8 cellular contexts compared by ENCODE assay signal in the genomic region with DNA sequence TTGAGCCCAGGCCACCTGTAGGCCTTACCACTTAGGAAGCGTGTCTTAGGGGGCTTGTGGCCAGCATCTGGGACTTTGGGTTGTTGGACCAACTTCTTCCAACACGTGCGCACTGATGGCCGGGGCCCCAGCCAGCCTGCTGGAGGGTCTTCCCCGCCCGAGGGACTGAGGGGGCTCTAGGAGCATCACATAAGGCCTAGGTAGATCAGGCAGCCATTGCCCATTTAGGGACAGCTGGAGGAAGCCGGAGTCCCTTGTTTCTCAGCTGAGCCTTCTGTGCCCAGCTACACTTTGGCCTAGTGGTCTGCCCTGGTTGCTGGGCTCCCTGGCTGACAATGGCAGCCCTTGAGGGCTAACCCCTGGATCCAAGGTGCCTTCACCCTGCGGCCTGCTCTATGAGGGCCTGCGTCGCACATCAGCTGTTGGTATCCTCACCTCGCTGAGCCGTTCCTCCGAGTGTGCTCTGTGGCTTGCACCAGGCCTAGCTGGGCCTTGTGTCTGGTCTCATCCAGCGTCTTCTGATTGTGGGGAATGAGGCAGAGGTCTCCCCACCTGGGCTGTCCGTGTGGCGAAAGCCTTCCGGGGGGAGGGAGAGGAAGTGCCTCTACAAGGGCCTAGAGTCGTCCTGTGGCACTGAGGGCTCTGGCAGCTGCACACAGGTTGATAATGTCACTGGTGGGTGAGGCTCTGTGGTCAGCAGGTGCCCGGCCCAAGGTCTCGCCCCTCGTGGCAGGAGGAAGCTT. TPM values are rescaled to one million over a fixed set of nuclear protein-coding genes. Genes with fewer than 3 reads are reported as not detected.
DNase-seq lines count a peak whose midpoint lies in the region; ATAC-seq, FAIRE-seq and TF ChIP-seq lines count a peak whose summit lies in the region.

No MANE protein-coding gene starts in this region.

- no peak for FAIRE-seq in HepG2 (lab: Jason Lieb, UNC)

- H4K20me1 ChIP-seq in HepG2 (ENCODE audit: insufficient read depth, low read length) = peaks cover 9% of the 10 kb centered on the region

- no peak for TF ChIP-seq RAD21 in HepG2 (CRISPR knock-in tag; IDR thresholded peaks at IDR 0.05)

- DNase-seq in activated CD4-positive, alpha-beta T cell treated with anti-CD3 and anti-CD28 coated beads for 36 hours = no peak
- DNase-seq in activated CD4-positive, alpha-beta T cell treated with anti-CD3 and anti-CD28 coated beads for 4 hours = no peak
- no peak for DNase-seq in activated naive CD8-positive, alpha-beta T cell treated with anti-CD3 and anti-CD28 coated beads, Interleukin-2, amount 50 U/mL, for 24 hours
- DNase-seq in HepG2 (ENCODE audit: low spot score) = no peak
- peak in 4 of 49 donors; percentile 29 to 47 (median 32) for DNase-seq in substantia nigra (lab: John Stamatoyannopoulos, UW)
- DNase-seq in NCI-H1417 treated with DMSO at 0.1 percent for 48 hours (lab: John Stamatoyannopoulos, UW) = no peak
- DNase-seq in A172 (ENCODE audit: low spot score) = no peak

- peak overlapping the region; percentile 49 to 69 (median 58) for H3K4me3 ChIP-seq in HepG2 (replicated peaks in 1 of 3; ENCODE audit: insufficient read depth in 1 of 3, low read depth in 2 of 3, low read length in 3 of 3)

- peaks cover 43% of the 10 kb centered on the region for H3K79me2 ChIP-seq in HepG2 (ENCODE audit: insufficient read depth, low read length)

- no peaks in the 10 kb centered on the region for H3K27me3 ChIP-seq in HepG2 (ENCODE audit: control insufficient read depth in 1 of 2, insufficient read depth in 2 of 2, low read length in 2 of 2)

- no TSS peak for BruUV-seq in HepG2 (replicated peaks; lab: Mats Ljungman, UMichigan)

- H3K4me2 ChIP-seq in HepG2 (ENCODE audit: low read depth, low read length) = peak overlapping the region; percentile 95

- no peak for TF ChIP-seq POLR2A in HepG2 (IDR thresholded peaks at IDR 0.05; ENCODE audit: insufficient read depth in 1 of 2, low read depth in 2 of 2, low read length in 2 of 2)

- H3K4me3 Mint-ChIP-seq in activated CD4-positive, alpha-beta T cell treated with anti-CD3 and anti-CD28 coated beads for 36 hours = peak overlapping the region; percentile 92
- peak overlapping the region; percentile 69 for H3K4me3 Mint-ChIP-seq in activated naive CD8-positive, alpha-beta T cell treated with anti-CD3 and anti-CD28 coated beads, Interleukin-2, amount 50 U/mL, for 24 hours

- TF ChIP-seq EP300 in HepG2 (IDR thresholded peaks at IDR 0.05; ENCODE audit: low read depth in 2 of 2, low read length in 2 of 2) = no peak
- no peak for TF ChIP-seq EP300 in HepG2 (CRISPR knock-in tag; IDR thresholded peaks at IDR 0.05; ENCODE audit: borderline replicate concordance)

- POLR2A ChIA-PET in activated CD4-positive, alpha-beta T cell treated with anti-CD3 and anti-CD28 coated beads for 36 hours (lab: Charles Lee) = interaction anchor here (0.6 kb wide), 1 partner anchor 132 kb away, joined by 3 read pairs; no protein-coding TSS in a partner anchor
- POLR2A ChIA-PET in HepG2 (lab: Yijun Ruan, JAX) = interaction anchor here (0.7 to 3.0 kb wide), 11 partner anchors 14 to 123 kb away, joined by 3 to 41 read pairs (median 6); a partner anchor contains a TSS

- ATAC-seq in activated CD4-positive, alpha-beta T cell treated with anti-CD3 and anti-CD28 coated beads for 36 hours = no peak
- no peak for ATAC-seq in activated naive CD8-positive, alpha-beta T cell treated with anti-CD3 and anti-CD28 coated beads, Interleukin-2, amount 50 U/mL, for 24 hours
- ATAC-seq in HepG2 (no peak), GM19351 (IDR thresholded peaks at IDR 0.05; ENCODE audit: unreplicated experiment) (no peak)

- H3K9me3 Mint-ChIP-seq in activated CD4-positive, alpha-beta T cell treated with anti-CD3 and anti-CD28 coated beads for 36 hours (ENCODE audit: low read depth) = peaks cover 6% of the 10 kb centered on the region
- peaks cover 5% of the 10 kb centered on the region for H3K9me3 Mint-ChIP-seq in activated naive CD8-positive, alpha-beta T cell treated with anti-CD3 and anti-CD28 coated beads, Interleukin-2, amount 50 U/mL, for 24 hours

- 71% methylated on average over 13 of the region's 21 CpGs for WGBS in HepG2 (ENCODE audit: low lambda C conversion rate)

- H3K36me3 Mint-ChIP-seq in activated CD4-positive, alpha-beta T cell treated with anti-CD3 and anti-CD28 coated beads for 36 hours (ENCODE audit: low read depth) = peaks cover 10% of the 10 kb centered on the region
- peaks cover under 1% of the 10 kb centered on the region for H3K36me3 Mint-ChIP-seq in activated naive CD8-positive, alpha-beta T cell treated with anti-CD3 and anti-CD28 coated beads, Interleukin-2, amount 50 U/mL, for 24 hours (ENCODE audit: low read depth)

- H3K4me1 ChIP-seq in HepG2 (ENCODE audit: insufficient read depth, low read length) = peaks cover 89% of the 10 kb centered on the region

- peaks cover 28% of the 10 kb centered on the region for H3K4me1 Mint-ChIP-seq in activated CD4-positive, alpha-beta T cell treated with anti-CD3 and anti-CD28 coated beads for 36 hours
- peaks cover 41% of the 10 kb centered on the region for H3K4me1 Mint-ChIP-seq in activated naive CD8-positive, alpha-beta T cell treated with anti-CD3 and anti-CD28 coated beads, Interleukin-2, amount 50 U/mL, for 24 hours

- peak overlapping the region; percentile 47 for H3K27ac Mint-ChIP-seq in activated CD4-positive, alpha-beta T cell treated with anti-CD3 and anti-CD28 coated beads for 36 hours
- peak overlapping the region; percentile 40 for H3K27ac Mint-ChIP-seq in activated naive CD8-positive, alpha-beta T cell treated with anti-CD3 and anti-CD28 coated beads, Interleukin-2, amount 50 U/mL, for 24 hours

- peak overlapping the region; percentile 64 for H3K9ac ChIP-seq in HepG2 (ENCODE audit: insufficient read depth, low read depth, low read length)

- H3K27ac ChIP-seq in HepG2 (ENCODE audit: extremely low read length, insufficient read depth, low read length) = peak overlapping the region; percentile 53
- peak overlapping the region; percentile 100 for H3K27ac ChIP-seq in substantia nigra (ENCODE audit: low read depth, low read length, poor library complexity, severe bottlenecking)

- no peak for TF ChIP-seq CTCF in HepG2 (CRISPR knock-in tag; IDR thresholded peaks at IDR 0.05)

- H3K36me3 ChIP-seq in HepG2 (replicated peaks in 1 of 2; ENCODE audit: control insufficient read depth in 1 of 2, insufficient read depth in 2 of 2, low read length in 2 of 2) = no peaks in the 10 kb centered on the region

- intact Hi-C loops in activated CD4-positive, alpha-beta T cell treated with anti-CD3 and anti-CD28 coated beads for 36 hours (cut with DNase I, micrococcal nuclease) = loop anchor here in 1 of 2 experiments (2.0 kb wide), 1 partner anchor 387 kb away; a partner anchor contains a TSS
- intact Hi-C loops in HepG2 (cut with micrococcal nuclease; ENCODE audit: unreplicated experiment) = no loop called here

- CTCF ChIA-PET in activated CD4-positive, alpha-beta T cell treated with anti-CD3 and anti-CD28 coated beads for 36 hours (lab: Charles Lee) = interaction anchor here (0.6 to 5.5 kb wide), 4 partner anchors 20 to 123 kb away, joined by 3 to 23 read pairs (median 12); a partner anchor contains a TSS
- CTCF ChIA-PET in HepG2 (lab: Yijun Ruan, JAX; ENCODE audit: low intra/inter-chr PET ratio, low total read pairs) = no interaction called here

- no peaks in the 10 kb centered on the region for H3K27me3 Mint-ChIP-seq in activated CD4-positive, alpha-beta T cell treated with anti-CD3 and anti-CD28 coated beads for 36 hours
- H3K27me3 Mint-ChIP-seq in activated naive CD8-positive, alpha-beta T cell treated with anti-CD3 and anti-CD28 coated beads, Interleukin-2, amount 50 U/mL, for 24 hours = no peaks in the 10 kb centered on the region

- H2AFZ ChIP-seq in HepG2 (ENCODE audit: low read length) = no peak overlapping the region

- in situ Hi-C loops in HepG2 (cut with HindIII; ENCODE audit: extremely low pct_ligation_motif_present, low pct_unique_long_range_greater_than_20kb) = no loop called here

- H3K9me3 ChIP-seq in HepG2 (ENCODE audit: low read length) = no peaks in the 10 kb centered on the region

RNA-seq across cellular contexts. Expression of a gene that starts 1.3 kb away (rescaled TPM):
- total RNA-seq in activated CD4-positive, alpha-beta T cell treated with anti-CD3 and anti-CD28 coated beads for 36 hours = 10 to 100 TPM; 74.3 to 93.4 TPM
- 6.0 and 11.5 TPM in 2 replicates for total RNA-seq in HepG2 (2016; rRNA removed; fragmentation: Illumina TruSeq; extraction: Trizol)
- 3.2 and 5.3 TPM in 2 replicates for total RNA-seq in HepG2 (2016; cell fraction: cytosol; rRNA removed; fragmentation: Illumina TruSeq; extraction: Trizol; ENCODE audit: low read depth)
- 5.3 and 9.6 TPM in 2 replicates for total RNA-seq in HepG2 (2016; cell fraction: insoluble cytoplasmic fraction; rRNA removed; fragmentation: Illumina TruSeq; extraction: Trizol)
- 5.5 and 8.1 TPM in 2 replicates for total RNA-seq in HepG2 (2016; cell fraction: membrane; rRNA removed; fragmentation: Illumina TruSeq; extraction: Trizol)
- 10.6 and 12.6 TPM in 2 replicates for total RNA-seq in HepG2 (2016; cell fraction: nucleus; rRNA removed; fragmentation: Illumina TruSeq; extraction: Trizol)
- 28.4 and 39.6 TPM in 2 replicates for polyA plus RNA-seq in HepG2 (2011; rRNA removed)
- 25.6 and 37.5 TPM in 2 replicates for polyA plus RNA-seq in HepG2 (2011; cell fraction: cytosol; rRNA removed)
- 145 and 155 TPM in 2 replicates for polyA plus RNA-seq in HepG2 (2011; cell fraction: nucleus; rRNA removed)
- 60.0 and 70.4 TPM in 2 replicates for polyA plus RNA-seq in HepG2 (2012)
- polyA plus RNA-seq in HepG2 (2016; cell fraction: cytosol; fragmentation: Illumina TruSeq; extraction: Trizol; ENCODE audit: low read depth) = 12.4 and 13.3 TPM in 2 replicates
- polyA plus RNA-seq in HepG2 (2016; cell fraction: insoluble cytoplasmic fraction; fragmentation: Illumina TruSeq; extraction: Trizol; ENCODE audit: low read depth) = 42.9 and 48.7 TPM in 2 replicates
- polyA plus RNA-seq in HepG2 (2016; cell fraction: membrane; fragmentation: Illumina TruSeq; extraction: Trizol; ENCODE audit: low read depth) = 18.3 and 20.3 TPM in 2 replicates
- polyA plus RNA-seq in HepG2 (2016; cell fraction: nucleus; fragmentation: Illumina TruSeq; extraction: Trizol; ENCODE audit: insufficient read depth, low read depth) = 54.5 and 58.9 TPM in 2 replicates
- polyA minus RNA-seq in HepG2 (2011; rRNA and poly(A)+ RNA removed; ENCODE audit: low replicate concordance) = 12.0 and 69.0 TPM in 2 replicates
- 33.6 and 48.7 TPM in 2 replicates for polyA minus RNA-seq in HepG2 (2011; cell fraction: cytosol; rRNA and poly(A)+ RNA removed)
- 27.7 and 30.1 TPM in 2 replicates for polyA minus RNA-seq in HepG2 (2011; cell fraction: nucleus; rRNA and poly(A)+ RNA removed)
- total RNA-seq in A172 (2014; rRNA removed; shearing (Covaris generic)) = 3.1 and 8.0 TPM in 2 replicates

RNA-seq across cellular contexts. Expression of a gene that starts 21.7 kb away (rescaled TPM):
- total RNA-seq in activated CD4-positive, alpha-beta T cell treated with anti-CD3 and anti-CD28 coated beads for 36 hours = 10 to 100 TPM in 1 of 2 experiments, 1 to 10 TPM in 1; 9.1 to 10.1 TPM
- 10.6 and 12.7 TPM in 2 replicates for total RNA-seq in HepG2 (2016; rRNA removed; fragmentation: Illumina TruSeq; extraction: Trizol)
- 59.6 and 64.1 TPM in 2 replicates for total RNA-seq in HepG2 (2016; cell fraction: cytosol; rRNA removed; fragmentation: Illumina TruSeq; extraction: Trizol; ENCODE audit: low read depth)
- 8.2 and 12.9 TPM in 2 replicates for total RNA-seq in HepG2 (2016; cell fraction: insoluble cytoplasmic fraction; rRNA removed; fragmentation: Illumina TruSeq; extraction: Trizol)
- total RNA-seq in HepG2 (2016; cell fraction: membrane; rRNA removed; fragmentation: Illumina TruSeq; extraction: Trizol) = 65.2 and 66.6 TPM in 2 replicates
- 3.6 and 5.3 TPM in 2 replicates for total RNA-seq in HepG2 (2016; cell fraction: nucleus; rRNA removed; fragmentation: Illumina TruSeq; extraction: Trizol)
- 13.0 and 17.0 TPM in 2 replicates for polyA plus RNA-seq in HepG2 (2011; rRNA removed)
- polyA plus RNA-seq in HepG2 (2011; cell fraction: cytosol; rRNA removed) = 21.1 and 28.3 TPM in 2 replicates
- polyA plus RNA-seq in HepG2 (2011; cell fraction: nucleus; rRNA removed) = 15.0 and 19.7 TPM in 2 replicates
- polyA plus RNA-seq in HepG2 (2012) = 6.7 and 12.0 TPM in 2 replicates
- 74.4 and 75.7 TPM in 2 replicates for polyA plus RNA-seq in HepG2 (2016; cell fraction: cytosol; fragmentation: Illumina TruSeq; extraction: Trizol; ENCODE audit: low read depth)
- polyA plus RNA-seq in HepG2 (2016; cell fraction: insoluble cytoplasmic fraction; fragmentation: Illumina TruSeq; extraction: Trizol; ENCODE audit: low read depth) = 8.3 and 8.9 TPM in 2 replicates
- polyA plus RNA-seq in HepG2 (2016; cell fraction: membrane; fragmentation: Illumina TruSeq; extraction: Trizol; ENCODE audit: low read depth) = 56.5 and 63.1 TPM in 2 replicates
- polyA plus RNA-seq in HepG2 (2016; cell fraction: nucleus; fragmentation: Illumina TruSeq; extraction: Trizol; ENCODE audit: insufficient read depth, low read depth) = 8.7 and 13.2 TPM in 2 replicates
- polyA minus RNA-seq in HepG2 (2011; rRNA and poly(A)+ RNA removed; ENCODE audit: low replicate concordance) = 5.3 and 38.3 TPM in 2 replicates
- 11.2 and 13.2 TPM in 2 replicates for polyA minus RNA-seq in HepG2 (2011; cell fraction: cytosol; rRNA and poly(A)+ RNA removed)
- polyA minus RNA-seq in HepG2 (2011; cell fraction: nucleus; rRNA and poly(A)+ RNA removed) = 2.3 and 8.2 TPM in 2 replicates
- 53.3 and 80.8 TPM in 2 replicates for total RNA-seq in A172 (2014; rRNA removed; shearing (Covaris generic))

RNA-seq across cellular contexts. Expression of a gene that starts 27.5 kb away (rescaled TPM):
- 1 to 10 TPM; 7.4 to 7.9 TPM for total RNA-seq in activated CD4-positive, alpha-beta T cell treated with anti-CD3 and anti-CD28 coated beads for 36 hours
- 0.20 and 0.80 TPM in 2 replicates for total RNA-seq in HepG2 (2016; rRNA removed; fragmentation: Illumina TruSeq; extraction: Trizol)
- total RNA-seq in HepG2 (2016; cell fraction: cytosol; rRNA removed; fragmentation: Illumina TruSeq; extraction: Trizol; ENCODE audit: low read depth) = 0.10 and 0.35 TPM in 2 replicates
- 0.27 and 0.80 TPM in 2 replicates for total RNA-seq in HepG2 (2016; cell fraction: insoluble cytoplasmic fraction; rRNA removed; fragmentation: Illumina TruSeq; extraction: Trizol)
- 0.48 and 0.71 TPM in 2 replicates for total RNA-seq in HepG2 (2016; cell fraction: membrane; rRNA removed; fragmentation: Illumina TruSeq; extraction: Trizol)
- total RNA-seq in HepG2 (2016; cell fraction: nucleus; rRNA removed; fragmentation: Illumina TruSeq; extraction: Trizol) = 0.78 and 1.6 TPM in 2 replicates
- polyA plus RNA-seq in HepG2 (2011; rRNA removed) = 21.7 and 39.9 TPM in 2 replicates
- polyA plus RNA-seq in HepG2 (2011; cell fraction: cytosol; rRNA removed) = 24.1 and 25.1 TPM in 2 replicates
- 62.7 and 74.1 TPM in 2 replicates for polyA plus RNA-seq in HepG2 (2011; cell fraction: nucleus; rRNA removed)
- polyA plus RNA-seq in HepG2 (2012) = 15.1 and 16.8 TPM in 2 replicates
- polyA plus RNA-seq in HepG2 (2016; cell fraction: cytosol; fragmentation: Illumina TruSeq; extraction: Trizol; ENCODE audit: low read depth) = 0.22 and 0.23 TPM in 2 replicates
- 0.29 and 0.58 TPM in 2 replicates for polyA plus RNA-seq in HepG2 (2016; cell fraction: insoluble cytoplasmic fraction; fragmentation: Illumina TruSeq; extraction: Trizol; ENCODE audit: low read depth)
- polyA plus RNA-seq in HepG2 (2016; cell fraction: membrane; fragmentation: Illumina TruSeq; extraction: Trizol; ENCODE audit: low read depth) = 0.19 TPM in 2 replicates
- 2.5 and 3.1 TPM in 2 replicates for polyA plus RNA-seq in HepG2 (2016; cell fraction: nucleus; fragmentation: Illumina TruSeq; extraction: Trizol; ENCODE audit: insufficient read depth, low read depth)
- 0.14 and 19.3 TPM in 2 replicates for polyA minus RNA-seq in HepG2 (2011; rRNA and poly(A)+ RNA removed; ENCODE audit: low replicate concordance)
- polyA minus RNA-seq in HepG2 (2011; cell fraction: cytosol; rRNA and poly(A)+ RNA removed) = 14.2 and 17.5 TPM in 2 replicates
- 14.4 and 18.8 TPM in 2 replicates for polyA minus RNA-seq in HepG2 (2011; cell fraction: nucleus; rRNA and poly(A)+ RNA removed)
- total RNA-seq in A172 (2014; rRNA removed; shearing (Covaris generic)) = not detected in 2 replicates

RNA-seq across cellular contexts. Expression of a gene that starts 48.4 kb away (rescaled TPM):
- total RNA-seq in activated CD4-positive, alpha-beta T cell treated with anti-CD3 and anti-CD28 coated beads for 36 hours = 1 to 10 TPM in 1 of 2 experiments, under 1 TPM in 1; 0.98 to 1.1 TPM
- 0.15 and 0.18 TPM in 2 replicates for total RNA-seq in HepG2 (2016; rRNA removed; fragmentation: Illumina TruSeq; extraction: Trizol)
- total RNA-seq in HepG2 (2016; cell fraction: cytosol; rRNA removed; fragmentation: Illumina TruSeq; extraction: Trizol; ENCODE audit: low read depth) = not detected in 2 replicates
- total RNA-seq in HepG2 (2016; cell fraction: insoluble cytoplasmic fraction; rRNA removed; fragmentation: Illumina TruSeq; extraction: Trizol) = 0.06 and 0.35 TPM in 2 replicates
- total RNA-seq in HepG2 (2016; cell fraction: membrane; rRNA removed; fragmentation: Illumina TruSeq; extraction: Trizol) = 0.07 and 0.28 TPM in 2 replicates
- 0.12 and 0.22 TPM in 2 replicates for total RNA-seq in HepG2 (2016; cell fraction: nucleus; rRNA removed; fragmentation: Illumina TruSeq; extraction: Trizol)
- 0.20 and 0.73 TPM in 2 replicates for polyA plus RNA-seq in HepG2 (2011; rRNA removed)
- 0.32 and 0.46 TPM in 2 replicates for polyA plus RNA-seq in HepG2 (2011; cell fraction: cytosol; rRNA removed)
- 1.5 and 1.8 TPM in 2 replicates for polyA plus RNA-seq in HepG2 (2011; cell fraction: nucleus; rRNA removed)
- polyA plus RNA-seq in HepG2 (2012) = 0.27 and 0.32 TPM in 2 replicates
- polyA plus RNA-seq in HepG2 (2016; cell fraction: cytosol; fragmentation: Illumina TruSeq; extraction: Trizol; ENCODE audit: low read depth) = not detected in 2 replicates
- polyA plus RNA-seq in HepG2 (2016; cell fraction: insoluble cytoplasmic fraction; fragmentation: Illumina TruSeq; extraction: Trizol; ENCODE audit: low read depth) = 0.22 TPM in 1 of 2 replicates, not detected in the other
- polyA plus RNA-seq in HepG2 (2016; cell fraction: membrane; fragmentation: Illumina TruSeq; extraction: Trizol; ENCODE audit: low read depth) = 0.12 TPM in 1 of 2 replicates, not detected in the other
- polyA plus RNA-seq in HepG2 (2016; cell fraction: nucleus; fragmentation: Illumina TruSeq; extraction: Trizol; ENCODE audit: insufficient read depth, low read depth) = 0.45 and 0.62 TPM in 2 replicates
- 0.32 TPM in 1 of 2 replicates, not detected in the other for polyA minus RNA-seq in HepG2 (2011; rRNA and poly(A)+ RNA removed; ENCODE audit: low replicate concordance)
- not detected in 2 replicates for polyA minus RNA-seq in HepG2 (2011; cell fraction: cytosol; rRNA and poly(A)+ RNA removed)
- 0.77 and 1.5 TPM in 2 replicates for polyA minus RNA-seq in HepG2 (2011; cell fraction: nucleus; rRNA and poly(A)+ RNA removed)
- total RNA-seq in A172 (2014; rRNA removed; shearing (Covaris generic)) = 1.0 and 1.2 TPM in 2 replicates

RNA-seq across cellular contexts. Expression of a gene that starts 53.3 kb away (rescaled TPM):
- 100 to 1,000 TPM; 250 to 304 TPM for total RNA-seq in activated CD4-positive, alpha-beta T cell treated with anti-CD3 and anti-CD28 coated beads for 36 hours
- 102 and 144 TPM in 2 replicates for total RNA-seq in HepG2 (2016; rRNA removed; fragmentation: Illumina TruSeq; extraction: Trizol)
- total RNA-seq in HepG2 (2016; cell fraction: cytosol; rRNA removed; fragmentation: Illumina TruSeq; extraction: Trizol; ENCODE audit: low read depth) = 28.1 and 31.3 TPM in 2 replicates
- 105 and 130 TPM in 2 replicates for total RNA-seq in HepG2 (2016; cell fraction: insoluble cytoplasmic fraction; rRNA removed; fragmentation: Illumina TruSeq; extraction: Trizol)
- total RNA-seq in HepG2 (2016; cell fraction: membrane; rRNA removed; fragmentation: Illumina TruSeq; extraction: Trizol) = 29.6 and 34.4 TPM in 2 replicates
- total RNA-seq in HepG2 (2016; cell fraction: nucleus; rRNA removed; fragmentation: Illumina TruSeq; extraction: Trizol) = 79.0 and 100 TPM in 2 replicates
- 53.7 and 56.7 TPM in 2 replicates for polyA plus RNA-seq in HepG2 (2011; rRNA removed)
- 57.0 and 126 TPM in 2 replicates for polyA plus RNA-seq in HepG2 (2011; cell fraction: cytosol; rRNA removed)
- polyA plus RNA-seq in HepG2 (2011; cell fraction: nucleus; rRNA removed) = 114 and 125 TPM in 2 replicates
- 107 and 138 TPM in 2 replicates for polyA plus RNA-seq in HepG2 (2012)
- 12.0 and 13.3 TPM in 2 replicates for polyA plus RNA-seq in HepG2 (2016; cell fraction: cytosol; fragmentation: Illumina TruSeq; extraction: Trizol; ENCODE audit: low read depth)
- polyA plus RNA-seq in HepG2 (2016; cell fraction: insoluble cytoplasmic fraction; fragmentation: Illumina TruSeq; extraction: Trizol; ENCODE audit: low read depth) = 244 and 309 TPM in 2 replicates
- polyA plus RNA-seq in HepG2 (2016; cell fraction: membrane; fragmentation: Illumina TruSeq; extraction: Trizol; ENCODE audit: low read depth) = 17.6 and 27.0 TPM in 2 replicates
- 181 and 202 TPM in 2 replicates for polyA plus RNA-seq in HepG2 (2016; cell fraction: nucleus; fragmentation: Illumina TruSeq; extraction: Trizol; ENCODE audit: insufficient read depth, low read depth)
- polyA minus RNA-seq in HepG2 (2011; rRNA and poly(A)+ RNA removed; ENCODE audit: low replicate concordance) = 64.5 and 120 TPM in 2 replicates
- polyA minus RNA-seq in HepG2 (2011; cell fraction: cytosol; rRNA and poly(A)+ RNA removed) = 53.3 and 60.8 TPM in 2 replicates
- 85.2 and 90.0 TPM in 2 replicates for polyA minus RNA-seq in HepG2 (2011; cell fraction: nucleus; rRNA and poly(A)+ RNA removed)
- 97.9 and 102 TPM in 2 replicates for total RNA-seq in A172 (2014; rRNA removed; shearing (Covaris generic))
